ENCODE assay signal across 1 cellular context in genomic region chr10:58701398-58702135, GRCh38.
TF ChIP-seq lines count a peak whose summit lies in the region.

No MANE protein-coding gene starts in this region.

TF ChIP-seq in IMR-90, 13 proteins besides CTCF, POLR2A, EP300 and RAD21:
- peak; percentile 97 for TF ChIP-seq CEBPB (IDR thresholded peaks at IDR 0.05; ENCODE audit: low read depth, low read length)
- TF ChIP-seq, protein P1, sequence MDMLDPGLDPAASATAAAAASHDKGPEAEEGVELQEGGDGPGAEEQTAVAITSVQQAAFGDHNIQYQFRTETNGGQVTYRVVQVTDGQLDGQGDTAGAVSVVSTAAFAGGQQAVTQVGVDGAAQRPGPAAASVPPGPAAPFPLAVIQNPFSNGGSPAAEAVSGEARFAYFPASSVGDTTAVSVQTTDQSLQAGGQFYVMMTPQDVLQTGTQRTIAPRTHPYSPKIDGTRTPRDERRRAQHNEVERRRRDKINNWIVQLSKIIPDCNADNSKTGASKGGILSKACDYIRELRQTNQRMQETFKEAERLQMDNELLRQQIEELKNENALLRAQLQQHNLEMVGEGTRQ (IDR thresholded peaks at IDR 0.05; ENCODE audit: low read depth, low read length) = no peak
